1 cellular context compared by ENCODE assay signal in the genomic region with DNA sequence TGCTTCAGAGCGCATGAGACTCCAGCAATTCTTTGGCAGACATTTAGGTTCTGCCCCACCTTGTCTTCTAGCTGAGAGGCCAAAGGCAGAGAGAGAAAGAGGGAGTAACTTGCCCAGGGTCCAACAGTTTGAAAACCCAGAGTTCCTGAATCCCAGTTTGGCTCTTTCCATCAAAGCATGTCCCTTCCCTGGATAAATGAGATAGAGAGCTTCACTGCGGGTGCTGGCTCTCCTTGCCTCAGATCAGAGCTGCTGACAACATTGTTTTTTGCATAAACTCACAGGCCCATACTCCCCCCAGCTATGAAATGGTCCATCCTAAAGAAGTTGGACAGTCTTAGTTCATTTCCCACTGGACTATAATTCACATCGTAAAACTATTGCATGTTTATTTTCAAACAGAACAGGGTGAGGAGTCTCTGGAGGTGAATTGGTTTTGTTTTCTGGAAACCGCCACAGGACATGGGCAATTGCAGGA.
TF ChIP-seq lines count a peak whose summit lies in the region.

No MANE protein-coding gene starts in this region.

TF ChIP-seq in WTC11, 78 proteins besides CTCF, POLR2A, EP300 and RAD21 (continued from another document):
- TF ChIP-seq FOXP1 (CRISPR knock-in tag; IDR thresholded peaks at IDR 0.05; ENCODE audit: borderline replicate concordance), result no peak
- no peak for TF ChIP-seq ZNF121 (CRISPR knock-in tag; IDR thresholded peaks at IDR 0.05)
- no peak for TF ChIP-seq SOX15 (CRISPR knock-in tag; IDR thresholded peaks at IDR 0.05)
- TF ChIP-seq, protein P1, sequence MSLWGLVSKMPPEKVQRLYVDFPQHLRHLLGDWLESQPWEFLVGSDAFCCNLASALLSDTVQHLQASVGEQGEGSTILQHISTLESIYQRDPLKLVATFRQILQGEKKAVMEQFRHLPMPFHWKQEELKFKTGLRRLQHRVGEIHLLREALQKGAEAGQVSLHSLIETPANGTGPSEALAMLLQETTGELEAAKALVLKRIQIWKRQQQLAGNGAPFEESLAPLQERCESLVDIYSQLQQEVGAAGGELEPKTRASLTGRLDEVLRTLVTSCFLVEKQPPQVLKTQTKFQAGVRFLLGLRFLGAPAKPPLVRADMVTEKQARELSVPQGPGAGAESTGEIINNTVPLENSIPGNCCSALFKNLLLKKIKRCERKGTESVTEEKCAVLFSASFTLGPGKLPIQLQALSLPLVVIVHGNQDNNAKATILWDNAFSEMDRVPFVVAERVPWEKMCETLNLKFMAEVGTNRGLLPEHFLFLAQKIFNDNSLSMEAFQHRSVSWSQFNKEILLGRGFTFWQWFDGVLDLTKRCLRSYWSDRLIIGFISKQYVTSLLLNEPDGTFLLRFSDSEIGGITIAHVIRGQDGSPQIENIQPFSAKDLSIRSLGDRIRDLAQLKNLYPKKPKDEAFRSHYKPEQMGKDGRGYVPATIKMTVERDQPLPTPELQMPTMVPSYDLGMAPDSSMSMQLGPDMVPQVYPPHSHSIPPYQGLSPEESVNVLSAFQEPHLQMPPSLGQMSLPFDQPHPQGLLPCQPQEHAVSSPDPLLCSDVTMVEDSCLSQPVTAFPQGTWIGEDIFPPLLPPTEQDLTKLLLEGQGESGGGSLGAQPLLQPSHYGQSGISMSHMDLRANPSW (CRISPR knock-in tag; conservative IDR thresholded peaks at IDR 0.05; ENCODE audit: low read depth), result no peak
- no peak for TF ChIP-seq ZNF423 (CRISPR knock-in tag; IDR thresholded peaks at IDR 0.05)
- TF ChIP-seq ARID4B (CRISPR knock-in tag; IDR thresholded peaks at IDR 0.05; ENCODE audit: borderline replicate concordance), result no peak
- no peak for TF ChIP-seq EMX1 (CRISPR knock-in tag; IDR thresholded peaks at IDR 0.05)
- no peak for TF ChIP-seq ZNF512 (CRISPR knock-in tag; IDR thresholded peaks at IDR 0.05; ENCODE audit: borderline replicate concordance)
- TF ChIP-seq ZNF396 (CRISPR knock-in tag; IDR thresholded peaks at IDR 0.05; ENCODE audit: borderline replicate concordance), result no peak
- TF ChIP-seq, protein P2, sequence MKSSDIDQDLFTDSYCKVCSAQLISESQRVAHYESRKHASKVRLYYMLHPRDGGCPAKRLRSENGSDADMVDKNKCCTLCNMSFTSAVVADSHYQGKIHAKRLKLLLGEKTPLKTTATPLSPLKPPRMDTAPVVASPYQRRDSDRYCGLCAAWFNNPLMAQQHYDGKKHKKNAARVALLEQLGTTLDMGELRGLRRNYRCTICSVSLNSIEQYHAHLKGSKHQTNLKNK (CRISPR knock-in tag; IDR thresholded peaks at IDR 0.05), result no peak
